ENCODE assay signal across 24 cellular contexts in the genomic region with DNA sequence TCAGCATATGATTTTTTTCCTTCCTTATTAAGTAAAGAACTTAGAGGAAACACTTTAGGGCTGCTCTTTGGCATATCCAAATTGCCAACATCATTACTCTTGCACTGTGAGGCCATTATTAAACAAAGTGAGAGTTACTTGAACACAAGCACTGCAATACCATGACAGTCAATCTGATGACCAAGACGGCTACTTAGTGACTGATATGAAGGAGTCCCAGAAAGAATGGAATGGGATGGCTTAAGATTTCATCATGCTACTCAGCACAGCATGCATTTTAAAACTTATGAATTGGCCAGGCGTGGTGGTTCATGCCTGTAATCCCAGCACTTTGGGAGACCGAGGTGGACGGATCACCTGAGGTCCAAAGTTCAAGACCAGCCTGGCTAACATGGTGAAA. TPM values are rescaled to one million over a fixed set of nuclear protein-coding genes. Genes with fewer than 3 reads are reported as not detected.
A peak's percentile ranks its signal among the peaks of the same experiment; 100 is the strongest.
DNase-seq lines count a peak whose midpoint lies in the region; ATAC-seq and TF ChIP-seq lines count a peak whose summit lies in the region.
"Had no signal": no experiment of that assay in that cellular context is flagged by ENCODE, and none has a peak within 500 bp of the region (broad histone marks: within the 10 kb centered on the region; RNA-seq: fewer than 3 reads in every experiment).

No MANE protein-coding gene starts in this region.

- H3K9me3 ChIP-seq in liver (ENCODE audit: control insufficient read depth in 4 of 4, low read length in 3 of 4) (no peaks in the 10 kb centered on the region), right lobe of liver (no peaks in the 10 kb centered on the region), prostate gland (no peaks in the 10 kb centered on the region)
- H3K9me3 ChIP-seq: left ventricle myocardium inferior, MG63, mucosa of descending colon, Peyer's patch, psoas muscle had no signal

- TF ChIP-seq CTCF in liver (IDR thresholded peaks at IDR 0.05; ENCODE audit: low read depth, low read length, missing input control) = no peak
- no peak for TF ChIP-seq CTCF in right lobe of liver (IDR thresholded peaks at IDR 0.05)
- no peak for TF ChIP-seq CTCF in prostate gland (IDR thresholded peaks at IDR 0.05)

- H3K4me1 ChIP-seq in liver (ENCODE audit: control insufficient read depth in 4 of 4, insufficient read depth in 4 of 4, low read length in 3 of 4) (no peaks in the 10 kb centered on the region), right lobe of liver (no peaks in the 10 kb centered on the region), prostate gland (replicated peaks) (no peaks in the 10 kb centered on the region)
- H3K4me1 ChIP-seq: Peyer's patch, psoas muscle had no signal

- H3K4me3 ChIP-seq in liver (ENCODE audit: low read depth in 1 of 3, low read length in 3 of 3) (no peak overlapping the region), right lobe of liver (no peak overlapping the region), prostate gland (no peak overlapping the region)
- H3K4me3 ChIP-seq: cardiac muscle cell, dorsolateral prefrontal cortex, left ventricle myocardium inferior, MG63, mucosa of descending colon, Peyer's patch, psoas muscle, skin epidermis had no signal

- WGBS in liver = 66% methylated on average over 4 of the region's 4 CpGs
- 96% methylated on average over 2 of the region's 4 CpGs for WGBS in right lobe of liver (ENCODE audit: insufficient coverage, low coverage, low lambda C conversion rate, missing lambda C conversion rate)
- 96% methylated on average over 4 of the region's 4 CpGs for whole genome bisulfite sequencing in prostate gland

- H3K9me3 Mint-ChIP-seq in activated CD4-positive, alpha-beta memory T cell treated with anti-CD3 and anti-CD28 coated beads for 36 hours = no peaks in the 10 kb centered on the region
- no peaks in the 10 kb centered on the region for H3K9me3 Mint-ChIP-seq in central memory CD8-positive, alpha-beta T cell
- H3K9me3 Mint-ChIP-seq in stimulated activated naive CD8-positive, alpha-beta T cell treated with anti-CD3 and anti-CD28 coated beads, Interleukin-15, amount 100 ng/mL, for 72 hours = no peaks in the 10 kb centered on the region
- H3K9me3 Mint-ChIP-seq: stimulated activated memory B cell treated with anti-CD40 and anti-IgM and Interleukin-4, amounts not matched to agents 10 μg/mL and 1 μg/mL and 100 μg/mL, for 72 hours had no signal

- no peak overlapping the region for H3K9ac ChIP-seq in liver (ENCODE audit: low read depth in 1 of 2, low read length in 2 of 2)

- TF ChIP-seq POLR2A in right lobe of liver (IDR thresholded peaks at IDR 0.05) (no peak), prostate gland (IDR thresholded peaks at IDR 0.05) (no peak)

- no peaks in the 10 kb centered on the region for H3K36me3 ChIP-seq in liver (ENCODE audit: control insufficient read depth in 4 of 4, insufficient read depth in 3 of 4, low read depth in 1 of 4, low read length in 3 of 4)
- H3K36me3 ChIP-seq in right lobe of liver = no peaks in the 10 kb centered on the region
- no peaks in the 10 kb centered on the region for H3K36me3 ChIP-seq in prostate gland
- H3K36me3 ChIP-seq: cardiac muscle cell, left ventricle myocardium inferior, MG63, Peyer's patch, WERI-Rb-1 had no signal

- no peak for TF ChIP-seq RAD21 in liver (IDR thresholded peaks at IDR 0.05)

- H3K4me1 Mint-ChIP-seq in activated CD4-positive, alpha-beta memory T cell treated with anti-CD3 and anti-CD28 coated beads for 36 hours (ENCODE audit: low read depth) = peaks cover 38% of the 10 kb centered on the region
- H3K4me1 Mint-ChIP-seq in central memory CD8-positive, alpha-beta T cell = no peaks in the 10 kb centered on the region
- H3K4me1 Mint-ChIP-seq in stimulated activated naive CD8-positive, alpha-beta T cell treated with anti-CD3 and anti-CD28 coated beads, Interleukin-15, amount 100 ng/mL, for 72 hours = peaks cover 48% of the 10 kb centered on the region

- peak overlapping the region; percentile 88 for H3K27ac Mint-ChIP-seq in activated CD4-positive, alpha-beta memory T cell treated with anti-CD3 and anti-CD28 coated beads for 36 hours
- peak overlapping the region; percentile 27 for H3K27ac Mint-ChIP-seq in central memory CD8-positive, alpha-beta T cell (ENCODE audit: low read depth)
- peak overlapping the region; percentile 74 to 93 for H3K27ac Mint-ChIP-seq in stimulated activated naive CD8-positive, alpha-beta T cell treated with anti-CD3 and anti-CD28 coated beads, Interleukin-15, amount 100 ng/mL, for 72 hours
- H3K27ac Mint-ChIP-seq: stimulated activated memory B cell treated with anti-CD40 and anti-IgM and Interleukin-4, amounts not matched to agents 10 μg/mL and 1 μg/mL and 100 μg/mL, for 72 hours had no signal

- H3K4me3 Mint-ChIP-seq in activated CD4-positive, alpha-beta memory T cell treated with anti-CD3 and anti-CD28 coated beads for 36 hours = no peak overlapping the region
- H3K4me3 Mint-ChIP-seq in central memory CD8-positive, alpha-beta T cell = no peak overlapping the region
- H3K4me3 Mint-ChIP-seq in stimulated activated naive CD8-positive, alpha-beta T cell treated with anti-CD3 and anti-CD28 coated beads, Interleukin-15, amount 100 ng/mL, for 72 hours = peak overlapping the region in 1 of 2 donors; percentile 32
- H3K4me3 Mint-ChIP-seq: stimulated activated memory B cell treated with anti-CD40 and anti-IgM and Interleukin-4, amounts not matched to agents 10 μg/mL and 1 μg/mL and 100 μg/mL, for 72 hours had no signal

- POLR2A ChIA-PET in activated CD4-positive, alpha-beta memory T cell treated with anti-CD3 and anti-CD28 coated beads for 36 hours (lab: Charles Lee) = interaction anchor here (1.0 to 2.0 kb wide), 3 partner anchors 11 to 55 kb away, joined by 3 to 6 read pairs (median 4); partner anchors contain the start of gene RASGRP1

- no peaks in the 10 kb centered on the region for H3K27me3 Mint-ChIP-seq in activated CD4-positive, alpha-beta memory T cell treated with anti-CD3 and anti-CD28 coated beads for 36 hours
- H3K27me3 Mint-ChIP-seq in central memory CD8-positive, alpha-beta T cell = no peaks in the 10 kb centered on the region
- H3K27me3 Mint-ChIP-seq in stimulated activated naive CD8-positive, alpha-beta T cell treated with anti-CD3 and anti-CD28 coated beads, Interleukin-15, amount 100 ng/mL, for 72 hours = no peaks in the 10 kb centered on the region
- H3K27me3 Mint-ChIP-seq: stimulated activated memory B cell treated with anti-CD40 and anti-IgM and Interleukin-4, amounts not matched to agents 10 μg/mL and 1 μg/mL and 100 μg/mL, for 72 hours had no signal

- DNase-seq in right lobe of liver (no peak), NK-92 (lab: John Stamatoyannopoulos, UW; ENCODE audit: unreplicated experiment) (no peak), prostate gland (ENCODE audit: low spot score) (no peak)
- no peak for DNase-seq in activated CD4-positive, alpha-beta memory T cell treated with anti-CD3 and anti-CD28 coated beads for 36 hours
- DNase-seq in central memory CD8-positive, alpha-beta T cell (ENCODE audit: low spot score in 2 of 2) = no peak
- no peak for DNase-seq in stimulated activated naive CD8-positive, alpha-beta T cell treated with anti-CD3 and anti-CD28 coated beads, Interleukin-15, amount 100 ng/mL, for 72 hours
- DNase-seq: activated CD8-positive, alpha-beta memory T cell treated with anti-CD3 and anti-CD28 coated beads for 24 hours; anterior cingulate cortex; dorsolateral prefrontal cortex; left ventricle myocardium inferior; MG63; mucosa of descending colon; NCI-H1417; Peyer's patch; psoas muscle; stimulated activated CD4-positive, alpha-beta T cell treated with anti-CD3 and anti-CD28 coated beads, Interleukin-2, amount 100 ng/mL, for 24 hours; WERI-Rb-1 had no signal

- intact Hi-C loops in right lobe of liver (cut with DNase I) (no loop called here), prostate gland (cut with DNase I) (no loop called here)
- intact Hi-C loops in activated CD4-positive, alpha-beta memory T cell treated with anti-CD3 and anti-CD28 coated beads for 36 hours (cut with micrococcal nuclease) = loop anchor here (1.0 to 2.0 kb wide), 3 partner anchors 14 to 51 kb away; no protein-coding TSS in a partner anchor

- CTCF ChIA-PET in activated CD4-positive, alpha-beta memory T cell treated with anti-CD3 and anti-CD28 coated beads for 36 hours (lab: Charles Lee) = interaction anchor here (0.5 to 10.0 kb wide), 3 partner anchors 9 to 180 kb away, joined by 4 to 93 read pairs (median 4); partner anchors contain the start of gene RASGRP1

- ATAC-seq in right lobe of liver (no peak), HG03342 (IDR thresholded peaks at IDR 0.05; ENCODE audit: unreplicated experiment) (no peak)
- ATAC-seq in central memory CD8-positive, alpha-beta T cell (replicated peaks; ENCODE audit: extremely low read depth, poor library complexity, severe bottlenecking) = no peak
- peak; percentile 40 for ATAC-seq in stimulated activated naive CD8-positive, alpha-beta T cell treated with anti-CD3 and anti-CD28 coated beads, Interleukin-15, amount 100 ng/mL, for 72 hours
- ATAC-seq: HCT116; mucosa of descending colon; psoas muscle; stimulated activated memory B cell treated with anti-CD40 and anti-IgM and Interleukin-4, amounts not matched to agents 10 μg/mL and 1 μg/mL and 100 μg/mL, for 72 hours had no signal

- H3K27me3 ChIP-seq in liver (ENCODE audit: control insufficient read depth in 4 of 4, insufficient read depth in 4 of 4, low read length in 3 of 4) (peaks cover 0 to 4% (median 0%) of the 10 kb centered on the region in 4 donors), right lobe of liver (no peaks in the 10 kb centered on the region), prostate gland (replicated peaks; ENCODE audit: insufficient read depth) (no peaks in the 10 kb centered on the region)
- H3K27me3 ChIP-seq: cardiac muscle cell, MG63, Peyer's patch had no signal

- H3K36me3 Mint-ChIP-seq in activated CD4-positive, alpha-beta memory T cell treated with anti-CD3 and anti-CD28 coated beads for 36 hours = peaks cover 73% of the 10 kb centered on the region
- peaks cover 79% of the 10 kb centered on the region for H3K36me3 Mint-ChIP-seq in central memory CD8-positive, alpha-beta T cell (ENCODE audit: insufficient read depth)

- H3K27ac ChIP-seq in liver (ENCODE audit: low read depth in 1 of 2, low read length in 2 of 2) (no peak overlapping the region), right lobe of liver (no peak overlapping the region), prostate gland (no peak overlapping the region)
- H3K27ac ChIP-seq: cardiac muscle cell, dorsolateral prefrontal cortex, epithelial cell of prostate, left ventricle myocardium inferior, Peyer's patch, psoas muscle, skin epidermis, WERI-Rb-1 had no signal

TF ChIP-seq in liver, 16 proteins besides CTCF, POLR2A, EP300 and RAD21:
- TF ChIP-seq HNF4A (conservative IDR thresholded peaks at IDR 0.05) (peak; percentile 5 to 15), RXRA (IDR thresholded peaks at IDR 0.05) (no peak)
TF ChIP-seq in liver: peak in this region for 1.

RNA-seq across cellular contexts. Expression of gene FAM98B, which starts 55.2 kb away (rescaled TPM):
- 10 to 100 TPM in 1 of 2 donors, 1 to 10 TPM in 1; 5.9 to 12.2 TPM for total RNA-seq in liver
- polyA plus RNA-seq in liver = 1 to 10 TPM; 1.5 to 2.7 TPM
- 1 to 10 TPM; 2.6 to 7.6 (median 5.5) TPM for total RNA-seq in right lobe of liver
- total RNA-seq in activated CD4-positive, alpha-beta memory T cell treated with anti-CD3 and anti-CD28 coated beads for 36 hours = 10 to 100 TPM; 40.2 to 44.7 TPM
- total RNA-seq in prostate gland = 10 to 100 TPM in 1 of 2 donors, 1 to 10 TPM in 1; 9.8 to 27.0 TPM

RNA-seq across cellular contexts. Expression of gene RASGRP1, which starts 55.5 kb away (rescaled TPM):
- total RNA-seq in liver (under 1 TPM; 0.51 to 0.75 TPM), right lobe of liver (under 1 TPM; 0.11 to 0.64 (median 0.32) TPM), prostate gland (1 to 10 TPM in 1 of 2 donors, under 1 TPM in 1; 0.36 to 7.6 TPM)
- polyA plus RNA-seq in liver = under 1 TPM; 0.17 to 0.43 TPM
- total RNA-seq in activated CD4-positive, alpha-beta memory T cell treated with anti-CD3 and anti-CD28 coated beads for 36 hours = 100 to 1,000 TPM; 167 to 174 TPM

Comparison
In these comparisons a context has a peak if more than half of its experiments do, and no peak if none do; other contexts are left out.
1. H3K27ac Mint-ChIP-seq: peak in every context shown above with its lines; median percentile 88 in activated CD4-positive, alpha-beta memory T cell treated with anti-CD3 and anti-CD28 coated beads for 36 hours; 84 in stimulated activated naive CD8-positive, alpha-beta T cell treated with anti-CD3 and anti-CD28 coated beads, Interleukin-15, amount 100 ng/mL, for 72 hours; 27 in central memory CD8-positive, alpha-beta T cell.
2. RNA of gene RASGRP1, which starts 55.5 kb away (total RNA-seq): 167 to 174 TPM in activated CD4-positive, alpha-beta memory T cell treated with anti-CD3 and anti-CD28 coated beads for 36 hours; 0.36 to 7.6 TPM in prostate gland, 0.51 to 0.75 TPM in liver and 0.11 to 0.64 TPM in right lobe of liver; every median in the first group is over 10 times any median in the second.